In genomic region chr15:52567886-52568568, GRCh38 we compare ENCODE assay signal across 8 cellular contexts. TPM values are rescaled to one million over a fixed set of nuclear protein-coding genes. Genes with fewer than 3 reads are reported as not detected.
DNase-seq lines count a peak whose midpoint lies in the region; ATAC-seq and TF ChIP-seq lines count a peak whose summit lies in the region.

No MANE protein-coding gene starts in this region.

- H3K4me1 ChIP-seq in BE2C = no peaks in the 10 kb centered on the region

- peaks cover 5% of the 10 kb centered on the region; the same call in 1 of the 2 replicates for H3K36me3 ChIP-seq in BE2C

- no peaks in the 10 kb centered on the region for H3K9me3 ChIP-seq in BE2C

- H3K4me3 ChIP-seq in BE2C (ENCODE audit: low read depth, low read length) (peak overlapping the region; percentile 92), cardiac fibroblast (replicated peaks in 1 of 2; ENCODE audit: low read depth in 2 of 2, low read length in 2 of 2) (peak overlapping the region; percentile 67 to 84)

- TF ChIP-seq CTCF in BE2C (IDR thresholded peaks at IDR 0.05; ENCODE audit: low read depth, low read length) (no peak), cardiac fibroblast (IDR thresholded peaks at IDR 0.05; ENCODE audit: low read depth, low read length) (no peak)

- intact Hi-C loops in left colon (cut with DNase I, micrococcal nuclease) = no loop called here

- no peaks in the 10 kb centered on the region for H3K27me3 ChIP-seq in BE2C

- ATAC-seq in left colon (peak; percentile 70), HG03159 (IDR thresholded peaks at IDR 0.05; ENCODE audit: unreplicated experiment) (no peak), GM21381 (IDR thresholded peaks at IDR 0.05; ENCODE audit: unreplicated experiment) (no peak)

- DNase-seq in BE2C (peak; percentile 14), HK-2 (ENCODE audit: unreplicated experiment) (peak; percentile 35), T-helper 9 cell (peak; percentile 17), cardiac fibroblast (ENCODE audit: low read depth in 2 of 2) (peak; percentile 8 to 48), left colon (peak; percentile 53 to 61)
- DNase-seq in stimulated activated CD4-positive, alpha-beta T cell treated with anti-CD3 and anti-CD28 coated beads, Interleukin-4, amount 100 ng/mL, for 1 hour = peak; percentile 51

RNA-seq across cellular contexts. Expression of gene ARPP19, which starts 0.8 kb away (rescaled TPM):
- 73.9 TPM for polyA plus RNA-seq in BE2C (2012; ENCODE audit: insufficient read depth, insufficient read length, low read depth)
- 10 to 100 TPM; 86.5 to 99.5 TPM for total RNA-seq in left colon

RNA-seq across cellular contexts. Expression of gene MYO5A, which starts 39.3 kb away (rescaled TPM):
- polyA plus RNA-seq in BE2C (2012; ENCODE audit: insufficient read depth, insufficient read length, low read depth) = 6.4 TPM
- total RNA-seq in left colon = 1 to 10 TPM; 5.9 to 7.9 TPM
